In genomic region chr7:129952164-129952652, GRCh38 we compare ENCODE assay signal across 8 cellular contexts. TPM values are rescaled to one million over a fixed set of nuclear protein-coding genes. Genes with fewer than 3 reads are reported as not detected.
DNase-seq lines count a peak whose midpoint lies in the region; TF ChIP-seq lines count a peak whose summit lies in the region.

No MANE protein-coding gene starts in this region.

- peak overlapping the region; percentile 93 for H2BK5ac ChIP-seq in neuronal stem cell (ENCODE audit: low read length)

- H3K27me3 ChIP-seq in H7 (ENCODE audit: control insufficient read depth, insufficient read depth, low read length), result no peaks in the 10 kb centered on the region
- H3K27me3 ChIP-seq in MG63, result no peaks in the 10 kb centered on the region
- H3K27me3 ChIP-seq in neuronal stem cell (ENCODE audit: control insufficient read depth in 3 of 3, insufficient read depth in 3 of 3, low read depth in 1 of 3, low read length in 3 of 3), result no peaks in the 10 kb centered on the region

- H3K4me1 ChIP-seq in neuronal stem cell (ENCODE audit: control insufficient read depth in 2 of 2, insufficient read depth in 1 of 2, low read depth in 1 of 2, low read length in 2 of 2), result peaks cover 0 to 6% of the 10 kb centered on the region in 2 donors

- H2BK120ac ChIP-seq in neuronal stem cell (ENCODE audit: low read depth, low read length), result no peak overlapping the region

- DNase-seq in GM12865 (ENCODE audit: low read depth) (peak; percentile 69), H7 (no peak), MG63 (peak; percentile 23), foreskin fibroblast (peak in 1 of 2 donors; percentile 67), neuronal stem cell (ENCODE audit: low spot score) (no peak), cortex of kidney (lab: John Stamatoyannopoulos, UW) (no peak), NCI-H510A treated with DMSO at 0.1 percent for 48 hours (lab: John Stamatoyannopoulos, UW) (no peak)
- DNase-seq in activated T-cell treated with anti-CD3 and anti-CD28 coated beads, Interleukin-2, amount 50 U/mL, for 48 hours, result peak; percentile 54 to 62

- H2AFZ ChIP-seq in neuronal stem cell (ENCODE audit: low read length), result peak overlapping the region; percentile 73

- H3K14ac ChIP-seq in neuronal stem cell (ENCODE audit: low read length), result peak overlapping the region; percentile 66

- no peak overlapping the region for H3K4ac ChIP-seq in neuronal stem cell (ENCODE audit: low read length)

- H3K4me2 ChIP-seq in neuronal stem cell (ENCODE audit: insufficient read depth, low read length, poor library complexity, severe bottlenecking), result peak overlapping the region; percentile 62

- peak overlapping the region; percentile 30 for H2BK15ac ChIP-seq in neuronal stem cell (ENCODE audit: low read length)

- TF ChIP-seq CTCF in GM12865 (IDR thresholded peaks at IDR 0.05; ENCODE audit: insufficient read depth, low read depth, low read length, missing control alignments) (no peak), foreskin fibroblast (IDR thresholded peaks at IDR 0.05; ENCODE audit: low read depth, low read length) (no peak)

- H3K9me3 ChIP-seq in MG63, result no peaks in the 10 kb centered on the region
- no peaks in the 10 kb centered on the region for H3K9me3 ChIP-seq in neuronal stem cell (replicated peaks in 1 of 2; ENCODE audit: control insufficient read depth in 2 of 2, insufficient read depth in 1 of 2, low read depth in 1 of 2, low read length in 2 of 2)

- no CpG with 5 or more reads among the region's 40 CpGs for WGBS in neuronal stem cell (ENCODE audit: extremely low coverage in 2 of 2, insufficient read length in 2 of 2, insufficient replicate concordance in 1 of 2), 2 donors

- peak overlapping the region; percentile 67 for H3K23ac ChIP-seq in neuronal stem cell (ENCODE audit: low read depth, low read length, poor library complexity)

- peak overlapping the region; percentile 88 for H3K18ac ChIP-seq in neuronal stem cell (ENCODE audit: low read length)

- peak overlapping the region; percentile 97 for H3K9ac ChIP-seq in neuronal stem cell (ENCODE audit: low read depth, low read length, poor library complexity)

- no peak overlapping the region for H2BK12ac ChIP-seq in neuronal stem cell (ENCODE audit: low read length)

- H3K79me1 ChIP-seq in neuronal stem cell (ENCODE audit: low read depth, low read length), result peaks cover 4% of the 10 kb centered on the region

- peak overlapping the region; percentile 96 for H2AK5ac ChIP-seq in neuronal stem cell (ENCODE audit: low read depth, low read length)

- no peak overlapping the region for H4K8ac ChIP-seq in neuronal stem cell (ENCODE audit: low read depth, low read length)

- peak overlapping the region; percentile 56 for H3K27ac ChIP-seq in neuronal stem cell (replicated peaks; ENCODE audit: low read length)

- H3K36me3 ChIP-seq in H7 (replicated peaks; ENCODE audit: control insufficient read depth, insufficient read depth, low read length), result no peaks in the 10 kb centered on the region
- H3K36me3 ChIP-seq in MG63, result peaks cover 4% of the 10 kb centered on the region
- H3K36me3 ChIP-seq in neuronal stem cell (replicated peaks in 1 of 2; ENCODE audit: control insufficient read depth in 2 of 2, insufficient read depth in 2 of 2, low read length in 2 of 2), result peaks cover 0 to 8% of the 10 kb centered on the region in 2 donors

- no peak overlapping the region for H4K91ac ChIP-seq in neuronal stem cell (ENCODE audit: low read depth, low read length, poor library complexity)

- H3K4me3 ChIP-seq in GM12865 (ENCODE audit: low read depth, low read length), result peak overlapping the region; percentile 67
- H3K4me3 ChIP-seq in H7 (ENCODE audit: insufficient read depth, low read depth, low read length), result peak overlapping the region; percentile 84
- peak overlapping the region; percentile 68 for H3K4me3 ChIP-seq in MG63
- H3K4me3 ChIP-seq in foreskin fibroblast (ENCODE audit: low read depth in 1 of 2, low read length in 2 of 2), result peak overlapping the region; percentile 90
- H3K4me3 ChIP-seq in neuronal stem cell (ENCODE audit: low read length in 2 of 2), result peak overlapping the region; percentile 87 to 95

RNA-seq across cellular contexts. Expression of gene UBE2H, which starts 0.6 kb away (rescaled TPM):
- total RNA-seq in H7 (2014; rRNA removed; shearing (Covaris generic)), result 33.7 and 58.9 TPM in 2 replicates
- total RNA-seq in MG63 (2014; rRNA removed; shearing (Covaris generic); ENCODE audit: low replicate concordance), result 21.2 and 53.5 TPM in 2 replicates
- polyA plus RNA-seq in neuronal stem cell (2013, experiment 1 of 2), result 114 TPM
- 116 TPM for polyA plus RNA-seq in neuronal stem cell (2013, experiment 2 of 2)

Comparison
In these comparisons a context has a peak if more than half of its experiments do, and no peak if none do; other contexts are left out.
1. DNase-seq: peak in GM12865 (single experiment), MG63 (single experiment) and activated T-cell treated with anti-CD3 and anti-CD28 coated beads, Interleukin-2, amount 50 U/mL, for 48 hours (2 of 2); none in H7 (single experiment), neuronal stem cell (single experiment), cortex of kidney (single experiment) and NCI-H510A treated with DMSO at 0.1 percent for 48 hours (single experiment).
2. Peak in every context shown above with its lines, with median percentiles within 50 percentile points of each other: H3K4me3 ChIP-seq.